10 cellular contexts compared by ENCODE assay signal in the genomic region with DNA sequence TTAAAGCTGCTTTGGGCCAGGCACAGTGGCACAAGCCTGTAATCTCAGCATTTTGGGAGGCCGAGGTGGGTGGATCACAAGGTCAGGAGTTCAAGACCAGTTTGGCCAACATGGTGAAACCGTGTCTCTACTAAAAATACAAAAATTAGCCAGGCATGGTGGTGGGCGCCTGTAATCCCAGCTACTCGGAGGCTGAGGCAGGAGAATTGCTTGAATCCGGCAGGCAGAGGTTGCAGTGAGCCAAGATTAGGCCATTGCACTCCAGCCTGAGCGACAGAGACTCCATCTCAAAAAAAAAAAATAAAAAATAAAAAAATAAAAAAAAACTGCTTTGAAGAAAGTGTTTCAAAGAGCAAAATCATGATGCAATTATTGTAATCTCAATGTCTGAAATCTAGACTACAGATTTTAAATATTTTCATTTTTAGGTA. TPM values are rescaled to one million over a fixed set of nuclear protein-coding genes. Genes with fewer than 3 reads are reported as not detected.
DNase-seq lines count a peak whose midpoint lies in the region; ATAC-seq and TF ChIP-seq lines count a peak whose summit lies in the region.
"Not testable (repeated sequence)": the region's sequence is repeated elsewhere in the genome, so short reads cannot be mapped to it uniquely, and the experiment has no call there.
"Had no signal": no experiment of that assay in that cellular context is flagged by ENCODE, and none has a peak within 500 bp of the region (broad histone marks: within the 10 kb centered on the region; RNA-seq: fewer than 3 reads in every experiment).

No MANE protein-coding gene starts in this region.

- TF ChIP-seq POLR2A in HCT116 (IDR thresholded peaks at IDR 0.05; ENCODE audit: borderline replicate concordance, extremely low read depth, insufficient read depth, insufficient read length): not testable (repeated sequence)

- H3K27ac Mint-ChIP-seq in CD4-positive, alpha-beta T cell: peak overlapping the region; percentile 99
- H3K27ac Mint-ChIP-seq in activated CD4-positive, alpha-beta T cell treated with anti-CD3 and anti-CD28 coated beads, Interleukin-2, amount 10 ng/mL, durations not matched to agents 7 days and 5 days: peak overlapping the region; percentile 95
- peak overlapping the region; percentile 66 for H3K27ac Mint-ChIP-seq in activated naive CD8-positive, alpha-beta T cell
- H3K27ac Mint-ChIP-seq in stimulated activated naive CD8-positive, alpha-beta T cell treated with anti-CD3 and anti-CD28 coated beads, Interleukin-15, Interleukin-2, amounts not matched to agents 100 ng/mL and 50 ng/mL, for 24 hours: peak overlapping the region; percentile 81

- ATAC-seq in CD4-positive, alpha-beta T cell (ENCODE audit: poor library complexity): peak; percentile 33
- not testable (repeated sequence) for ATAC-seq in HCT116

- peaks cover 46% of the 10 kb centered on the region for H3K4me1 Mint-ChIP-seq in CD4-positive, alpha-beta T cell (ENCODE audit: low read depth)
- peaks cover 44% of the 10 kb centered on the region for H3K4me1 Mint-ChIP-seq in activated CD4-positive, alpha-beta T cell treated with anti-CD3 and anti-CD28 coated beads, Interleukin-2, amount 10 ng/mL, durations not matched to agents 7 days and 5 days
- peaks cover 59% of the 10 kb centered on the region for H3K4me1 Mint-ChIP-seq in activated naive CD8-positive, alpha-beta T cell (ENCODE audit: low read depth)
- H3K4me1 Mint-ChIP-seq in stimulated activated naive CD8-positive, alpha-beta T cell treated with anti-CD3 and anti-CD28 coated beads, Interleukin-15, Interleukin-2, amounts not matched to agents 100 ng/mL and 50 ng/mL, for 24 hours (ENCODE audit: low read depth): peaks cover 65% of the 10 kb centered on the region

- H3K9me2 ChIP-seq in HCT116 (ENCODE audit: insufficient read depth); PC-9 (ENCODE audit: insufficient read depth): not testable (repeated sequence)

- not testable (repeated sequence) for DNase-seq in CD4-positive, alpha-beta T cell; HCT116 (ENCODE audit: low read depth, low spot score); PC-9; activated CD4-positive, alpha-beta T cell treated with anti-CD3 and anti-CD28 coated beads, Interleukin-2, amount 10 ng/mL, durations not matched to agents 7 days and 5 days; effector memory CD4-positive, alpha-beta T cell

- CTCF ChIA-PET in CD4-positive, alpha-beta T cell (lab: Charles Lee): interaction anchor here (1.6 to 1.8 kb wide), 2 partner anchors 18 to 129 kb away, joined by 4 to 5 read pairs; no protein-coding TSS in a partner anchor
- CTCF ChIA-PET in HCT116 (lab: Charles Lee); PC-9 (lab: Charles Lee); activated CD4-positive, alpha-beta T cell treated with anti-CD3 and anti-CD28 coated beads, Interleukin-2, amount 10 ng/mL, durations not matched to agents 7 days and 5 days (lab: Charles Lee): not testable (repeated sequence)

- not testable (repeated sequence) for H3K9ac ChIP-seq in HCT116 (ENCODE audit: low read length)

- RAD21 ChIA-PET in HCT116 (lab: Charles Lee; ENCODE audit: low non-redundant PET in 1 of 2, low total read pairs in 2 of 2, uncharacterized antibody in 2 of 2, unreplicated experiment in 2 of 2): not testable (repeated sequence)

- H3K9me3 Mint-ChIP-seq in CD4-positive, alpha-beta T cell; activated CD4-positive, alpha-beta T cell treated with anti-CD3 and anti-CD28 coated beads, Interleukin-2, amount 10 ng/mL, durations not matched to agents 7 days and 5 days; activated naive CD8-positive, alpha-beta T cell (ENCODE audit: low read depth); stimulated activated naive CD8-positive, alpha-beta T cell treated with anti-CD3 and anti-CD28 coated beads, Interleukin-15, Interleukin-2, amounts not matched to agents 100 ng/mL and 50 ng/mL, for 24 hours: not testable (repeated sequence)

- not testable (repeated sequence) for H3K36me3 ChIP-seq in HCT116 (ENCODE audit: control insufficient read depth in 1 of 2, insufficient read depth in 2 of 2, low read length in 2 of 2); effector memory CD4-positive, alpha-beta T cell (ENCODE audit: control insufficient read depth, insufficient read depth, low read length); muscle layer of duodenum (ENCODE audit: control insufficient read depth in 1 of 2, insufficient read depth in 2 of 2, low read length in 2 of 2)
- peaks cover 21% of the 10 kb centered on the region for H3K36me3 ChIP-seq in PC-9 (ENCODE audit: low read depth)

- intact Hi-C loops in CD4-positive, alpha-beta T cell (cut with DNase I, micrococcal nuclease): loop anchor here in 1 of 2 experiments (1.0 to 5.0 kb wide), 3 partner anchors 13 to 82 kb away; no protein-coding TSS in a partner anchor
- intact Hi-C loops in HCT116 (cut with micrococcal nuclease): not testable (repeated sequence)
- intact Hi-C loops in PC-9 (cut with micrococcal nuclease; ENCODE audit: unreplicated experiment): loop anchor here (1.0 to 10.0 kb wide), 3 partner anchors 12 to 367 kb away; partner anchors contain the start of gene KLF3

- peak overlapping the region; percentile 66 for H3K27ac ChIP-seq in CD4-positive, alpha-beta T cell (ENCODE audit: low read depth, low read length)
- H3K27ac ChIP-seq in HCT116 (ENCODE audit: low read depth, low read length): not testable (repeated sequence)
- H3K27ac ChIP-seq in PC-9 (peak overlapping the region; percentile 98), muscle layer of duodenum (ENCODE audit: low read length) (peak overlapping the region; percentile 45)
- H3K27ac ChIP-seq in effector memory CD4-positive, alpha-beta T cell (ENCODE audit: insufficient read depth, low read length, poor library complexity, severe bottlenecking): peak overlapping the region; percentile 74

- POLR2A ChIA-PET in CD4-positive, alpha-beta T cell (lab: Charles Lee): interaction anchor here (0.7 to 7.4 kb wide), 3 partner anchors 14 to 49 kb away, joined by 3 to 58 read pairs (median 3); no protein-coding TSS in a partner anchor
- POLR2A ChIA-PET in HCT116 (lab: Charles Lee): not testable (repeated sequence)
- POLR2A ChIA-PET in PC-9 (lab: Charles Lee; ENCODE audit: unreplicated experiment): interaction anchor here (0.6 to 0.7 kb wide), 2 partner anchors 13 to 14 kb away, joined by 4 to 8 read pairs; no protein-coding TSS in a partner anchor
- POLR2A ChIA-PET in activated CD4-positive, alpha-beta T cell treated with anti-CD3 and anti-CD28 coated beads, Interleukin-2, amount 10 ng/mL, durations not matched to agents 7 days and 5 days (lab: Charles Lee): interaction anchor here (1.0 kb wide), 1 partner anchor 13 kb away, joined by 3 read pairs; no protein-coding TSS in a partner anchor

- H3K4me3 ChIP-seq in HCT116 (replicated peaks in 1 of 2; ENCODE audit: low read depth in 1 of 2, low read length in 2 of 2); muscle layer of duodenum (ENCODE audit: low read depth in 1 of 2, low read length in 2 of 2): not testable (repeated sequence)
- peak overlapping the region; percentile 71 for H3K4me3 ChIP-seq in PC-9
- H3K4me3 ChIP-seq in effector memory CD4-positive, alpha-beta T cell (ENCODE audit: insufficient read depth, low read depth, low read length, poor library complexity, severe bottlenecking): peak overlapping the region; percentile 53

- not testable (repeated sequence) for H3K27me3 Mint-ChIP-seq in CD4-positive, alpha-beta T cell; activated CD4-positive, alpha-beta T cell treated with anti-CD3 and anti-CD28 coated beads, Interleukin-2, amount 10 ng/mL, durations not matched to agents 7 days and 5 days; activated naive CD8-positive, alpha-beta T cell; stimulated activated naive CD8-positive, alpha-beta T cell treated with anti-CD3 and anti-CD28 coated beads, Interleukin-15, Interleukin-2, amounts not matched to agents 100 ng/mL and 50 ng/mL, for 24 hours

- H3K4me2 ChIP-seq in HCT116 (ENCODE audit: low read length): not testable (repeated sequence)
- H3K4me2 ChIP-seq in PC-9: peak overlapping the region; percentile 95

- BruUV-seq in HCT116 (replicated peaks; lab: Mats Ljungman, UMichigan): not testable (repeated sequence)
- BruUV-seq in PC-9 (replicated peaks; lab: Mats Ljungman, UMichigan): TSS peak; percentile 39

- not testable (repeated sequence) for H3K9me3 ChIP-seq in CD4-positive, alpha-beta T cell (ENCODE audit: control insufficient read depth, low read length); HCT116 (ENCODE audit: control insufficient read depth in 1 of 2, insufficient read depth in 1 of 2, low read depth in 1 of 2, low read length in 2 of 2); PC-9 (ENCODE audit: insufficient read depth, low read depth); effector memory CD4-positive, alpha-beta T cell (ENCODE audit: control insufficient read depth, low read length); muscle layer of duodenum (ENCODE audit: control insufficient read depth in 1 of 2, low read length in 2 of 2)

- peaks cover 52% of the 10 kb centered on the region for H3F3A ChIP-seq in PC-9 (ENCODE audit: insufficient read depth, low read depth)

- not testable (repeated sequence) for H3K36me3 Mint-ChIP-seq in CD4-positive, alpha-beta T cell (ENCODE audit: low read depth); activated naive CD8-positive, alpha-beta T cell; stimulated activated naive CD8-positive, alpha-beta T cell treated with anti-CD3 and anti-CD28 coated beads, Interleukin-15, Interleukin-2, amounts not matched to agents 100 ng/mL and 50 ng/mL, for 24 hours (ENCODE audit: low read depth)
- H3K36me3 Mint-ChIP-seq in activated CD4-positive, alpha-beta T cell treated with anti-CD3 and anti-CD28 coated beads, Interleukin-2, amount 10 ng/mL, durations not matched to agents 7 days and 5 days (ENCODE audit: low read depth): peaks cover 10% of the 10 kb centered on the region

- H3K27me3 ChIP-seq in CD4-positive, alpha-beta T cell (ENCODE audit: control insufficient read depth, insufficient read depth, low read length); HCT116 (ENCODE audit: insufficient read depth, low read length); PC-9 (ENCODE audit: insufficient read depth, low read depth); effector memory CD4-positive, alpha-beta T cell (replicated peaks; ENCODE audit: control insufficient read depth, insufficient read depth, low read length, poor library complexity, severe bottlenecking); muscle layer of duodenum (ENCODE audit: low read depth, low read length): not testable (repeated sequence)

- TF ChIP-seq CTCF in CD4-positive, alpha-beta T cell (IDR thresholded peaks at IDR 0.05); HCT116 (IDR thresholded peaks at IDR 0.05 in 2 of 3, conservative IDR thresholded peaks at IDR 0.05 in 1 of 3; ENCODE audit: borderline replicate concordance in 1 of 3, insufficient read depth in 1 of 3, low read depth in 2 of 3, low read length in 2 of 3); PC-9 (conservative IDR thresholded peaks at IDR 0.05): not testable (repeated sequence)

- H4K20me1 ChIP-seq in HCT116 (ENCODE audit: insufficient read depth); PC-9 (ENCODE audit: insufficient read depth): not testable (repeated sequence)

- H3K4me3 Mint-ChIP-seq in CD4-positive, alpha-beta T cell: peak overlapping the region; percentile 84
- peak overlapping the region; percentile 75 for H3K4me3 Mint-ChIP-seq in activated CD4-positive, alpha-beta T cell treated with anti-CD3 and anti-CD28 coated beads, Interleukin-2, amount 10 ng/mL, durations not matched to agents 7 days and 5 days
- H3K4me3 Mint-ChIP-seq in activated naive CD8-positive, alpha-beta T cell: peak overlapping the region; percentile 87
- peak overlapping the region; percentile 84 for H3K4me3 Mint-ChIP-seq in stimulated activated naive CD8-positive, alpha-beta T cell treated with anti-CD3 and anti-CD28 coated beads, Interleukin-15, Interleukin-2, amounts not matched to agents 100 ng/mL and 50 ng/mL, for 24 hours

- H2AFZ ChIP-seq in HCT116 (ENCODE audit: low read depth, low read length, poor library complexity, severe bottlenecking): peak overlapping the region; percentile 67
- H2AFZ ChIP-seq in PC-9: not testable (repeated sequence)

- not testable (repeated sequence) for TF ChIP-seq RAD21 in HCT116 (IDR thresholded peaks at IDR 0.05; ENCODE audit: low read depth)

- not testable (repeated sequence) for H3K79me2 ChIP-seq in HCT116 (ENCODE audit: insufficient read depth, low read length)
- peaks cover 52% of the 10 kb centered on the region for H3K79me2 ChIP-seq in PC-9 (ENCODE audit: low read depth)

- peaks cover 0 to 13% of the 10 kb centered on the region in 2 experiments; a peak in 2 of 4 replicates for H3K4me1 ChIP-seq in HCT116 (ENCODE audit: control insufficient read depth in 1 of 2, insufficient read depth in 2 of 2, low read length in 2 of 2)
- H3K4me1 ChIP-seq in PC-9 (replicated peaks; ENCODE audit: insufficient read depth): peaks cover 60% of the 10 kb centered on the region
- peaks cover 21% of the 10 kb centered on the region for H3K4me1 ChIP-seq in effector memory CD4-positive, alpha-beta T cell (ENCODE audit: control insufficient read depth, insufficient read depth, low read length, poor library complexity, severe bottlenecking)
- not testable (repeated sequence) for H3K4me1 ChIP-seq in muscle layer of duodenum (ENCODE audit: control insufficient read depth in 1 of 2, insufficient read depth in 2 of 2, low read length in 2 of 2)

RNA-seq across cellular contexts. Expression of gene TMEM156, which starts 0.6 kb away (rescaled TPM):
- total RNA-seq in CD4-positive, alpha-beta T cell: 10 to 100 TPM; 18.4 TPM
- total RNA-seq in HCT116 (2021; ENCODE audit: unreplicated experiment) (0.22 TPM), PC-9 (2021) (20.1 and 29.3 TPM in 2 replicates)
- 0.03 TPM in 1 of 2 replicates, not detected in the other for polyA plus RNA-seq in HCT116 (2012)
- total RNA-seq in activated CD4-positive, alpha-beta T cell treated with anti-CD3 and anti-CD28 coated beads, Interleukin-2, amount 10 ng/mL, durations not matched to agents 7 days and 5 days: 10 to 100 TPM; 19.5 to 19.6 TPM
- total RNA-seq: H7 had no signal
- polyA plus RNA-seq: hepatocyte had no signal

RNA-seq across cellular contexts. Expression of gene KLHL5, which starts 30.4 kb away (rescaled TPM):
- total RNA-seq in CD4-positive, alpha-beta T cell: 10 to 100 TPM; 17.7 to 18.6 TPM
- total RNA-seq in HCT116 (2021; ENCODE audit: unreplicated experiment): 20.8 TPM
- polyA plus RNA-seq in HCT116 (2012): 17.4 and 19.0 TPM in 2 replicates
- total RNA-seq in PC-9 (2021): 115 and 117 TPM in 2 replicates
- 10 to 100 TPM; 23.6 to 25.0 TPM for total RNA-seq in activated CD4-positive, alpha-beta T cell treated with anti-CD3 and anti-CD28 coated beads, Interleukin-2, amount 10 ng/mL, durations not matched to agents 7 days and 5 days

Comparison
In these comparisons a context has a peak if more than half of its experiments do, and no peak if none do; other contexts are left out.
1. RNA of gene TMEM156, which starts 0.6 kb away (total RNA-seq): 20.1 to 29.3 TPM in PC-9, 19.5 to 19.6 TPM in activated CD4-positive, alpha-beta T cell treated with anti-CD3 and anti-CD28 coated beads, Interleukin-2, amount 10 ng/mL, durations not matched to agents 7 days and 5 days and 18.4 TPM in CD4-positive, alpha-beta T cell; 0.22 TPM in HCT116 (single experiment); every median in the first group is over 10 times any median in the second.
2. Peak in every context shown above with its lines, with median percentiles within 50 percentile points of each other: H3K27ac Mint-ChIP-seq and H3K4me3 Mint-ChIP-seq.